ENCODE assay signal across 27 cellular contexts in genomic region chr17:81845361-81845760, GRCh38.
"Had no signal": no experiment of that assay in that cellular context is flagged by ENCODE, and none has a peak within 500 bp of the region (broad histone marks: within the 10 kb centered on the region; RNA-seq: fewer than 3 reads in every experiment).

No MANE protein-coding gene starts in this region.

- H3K27me3 Mint-ChIP-seq: activated CD4-positive, alpha-beta T cell treated with anti-CD3 and anti-CD28 coated beads, Interleukin-2, amount 10 ng/mL, durations not matched to agents 24 days and 14 days; activated CD8-positive, alpha-beta T cell treated with anti-CD3 and anti-CD28 coated beads for 36 hours; activated T-helper 17 cell treated with anti-CD3 and anti-CD28 coated beads, Interleukin-2, amount 50 U/mL, for 72 hours had no signal

- H3K4me2 ChIP-seq: KMS-11 had no signal

- H3K4me1 Mint-ChIP-seq: activated CD4-positive, alpha-beta T cell treated with anti-CD3 and anti-CD28 coated beads, Interleukin-2, amount 10 ng/mL, durations not matched to agents 24 days and 14 days; activated T-helper 17 cell treated with anti-CD3 and anti-CD28 coated beads, Interleukin-2, amount 50 U/mL, for 72 hours had no signal

- H3K9ac ChIP-seq: KMS-11 had no signal

- H3K27ac ChIP-seq: breast epithelium, KMS-11, Peyer's patch had no signal

- H3K4me1 ChIP-seq: Peyer's patch had no signal

- DNase-seq: activated CD4-positive, alpha-beta T cell treated with anti-CD3 and anti-CD28 coated beads, Interleukin-2, amount 10 ng/mL, durations not matched to agents 24 days and 14 days; activated CD4-positive, alpha-beta T cell treated with anti-CD3 and anti-CD28 coated beads, Interleukin-2, amount 50 U/mL, for 4 hours; activated CD8-positive, alpha-beta T cell treated with anti-CD3 and anti-CD28 coated beads for 36 hours; activated effector memory CD4-positive, alpha-beta T cell treated with anti-CD3 and anti-CD28 coated beads, Interleukin-2, amount 50 U/mL, for 16 hours; activated naive CD4-positive, alpha-beta T cell treated with Interleukin-2 at 50 U/mL for 16 hours; activated T-cell treated with anti-CD3 and anti-CD28 coated beads, Interleukin-2, amount 50 U/mL, for 1 hour; activated T-cell treated with anti-CD3 and anti-CD28 coated beads, Interleukin-2, amount 50 U/mL, for 72 hours; adrenal gland; body of pancreas; NCI-H1105 treated with DMSO at 0.1 percent for 48 hours; NCI-H1436 treated with DMSO at 0.1 percent for 48 hours; NCI-H1694 treated with DMSO at 0.1 percent for 48 hours; NCI-H2029; NCI-H510A; NCI-H526; NCI-H748 treated with DMSO at 0.1 percent for 48 hours; NK-92 treated with Interleukin-12 subunit alpha and Interleukin-12 subunit beta, amount 100 ng/mL, for 24 hours; PC-3; RPMI8226; SIG-M5; SW 1271; T1000 had no signal

- H3K9me3 Mint-ChIP-seq: activated CD4-positive, alpha-beta T cell treated with anti-CD3 and anti-CD28 coated beads, Interleukin-2, amount 10 ng/mL, durations not matched to agents 24 days and 14 days; activated CD8-positive, alpha-beta T cell treated with anti-CD3 and anti-CD28 coated beads for 36 hours; activated naive CD4-positive, alpha-beta T cell treated with anti-CD3 and anti-CD28 coated beads, Interleukin-2, amount 50 U/mL, for 72 hours; activated T-cell treated with anti-CD3 and anti-CD28 coated beads, Interleukin-2, amount 50 U/mL, for 72 hours; activated T-helper 17 cell treated with anti-CD3 and anti-CD28 coated beads, Interleukin-2, amount 50 U/mL, for 72 hours had no signal

- H3K4me3 Mint-ChIP-seq: activated CD4-positive, alpha-beta T cell treated with anti-CD3 and anti-CD28 coated beads, Interleukin-2, amount 10 ng/mL, durations not matched to agents 24 days and 14 days; activated CD8-positive, alpha-beta T cell treated with anti-CD3 and anti-CD28 coated beads for 36 hours; activated T-cell treated with anti-CD3 and anti-CD28 coated beads, Interleukin-2, amount 50 U/mL, for 72 hours; activated T-helper 17 cell treated with anti-CD3 and anti-CD28 coated beads, Interleukin-2, amount 50 U/mL, for 72 hours had no signal

- H3K4me3 ChIP-seq: adrenal gland, body of pancreas, breast epithelium, Peyer's patch had no signal

- H3K27ac Mint-ChIP-seq: activated CD4-positive, alpha-beta T cell treated with anti-CD3 and anti-CD28 coated beads, Interleukin-2, amount 10 ng/mL, durations not matched to agents 24 days and 14 days; activated CD8-positive, alpha-beta T cell treated with anti-CD3 and anti-CD28 coated beads for 36 hours; activated naive CD4-positive, alpha-beta T cell treated with anti-CD3 and anti-CD28 coated beads, Interleukin-2, amount 50 U/mL, for 72 hours; activated T-cell treated with anti-CD3 and anti-CD28 coated beads, Interleukin-2, amount 50 U/mL, for 72 hours; activated T-helper 17 cell treated with anti-CD3 and anti-CD28 coated beads, Interleukin-2, amount 50 U/mL, for 72 hours had no signal

- H3K27me3 ChIP-seq: adrenal gland, body of pancreas, breast epithelium, Peyer's patch had no signal

- H3K9me3 ChIP-seq: adrenal gland, body of pancreas, breast epithelium, Peyer's patch had no signal
